Comparison of ENCODE assay signal across 8 cellular contexts in the genomic region with DNA sequence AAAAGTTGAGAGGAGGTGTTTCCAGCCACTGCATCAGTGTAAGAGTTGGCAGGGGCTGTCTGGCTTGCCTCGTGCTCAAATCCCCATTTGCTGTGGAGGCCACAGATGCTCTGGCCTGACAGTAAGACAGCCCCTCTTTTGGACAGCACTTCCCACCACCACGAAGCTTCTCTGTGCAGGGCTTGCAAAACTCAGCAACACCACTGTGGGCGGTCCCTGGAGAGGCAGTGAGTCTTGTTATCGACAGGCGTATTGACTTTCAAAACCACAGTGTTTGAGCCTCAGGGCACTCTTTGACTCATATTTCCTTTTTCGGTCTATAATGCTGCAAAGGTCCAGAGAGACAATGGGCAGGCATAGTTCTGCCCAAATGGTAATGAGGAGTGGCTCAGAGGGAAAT.
DNase-seq lines count a peak whose midpoint lies in the region; ATAC-seq lines count a peak whose summit lies in the region.

No MANE protein-coding gene starts in this region.

- peaks cover 42 to 91% (median 72%) of the 10 kb centered on the region in 10 experiments for H3K4me1 ChIP-seq in BLaER1 treated with 17β-estradiol and CSF1 and Interleukin-3, amounts not matched to agents 10 nM and 100 nM

- 0 out of 22 replicates have a peak, but pooled peaks cover 0 to 8% (median 0%) of the 10 kb centered on the region in 11 experiments for H3K27me3 ChIP-seq in BLaER1 treated with 17β-estradiol and CSF1 and Interleukin-3, amounts not matched to agents 10 nM and 100 nM

- DNase-seq in astrocyte of the hippocampus (ENCODE audit: low read depth, low spot score) (peak; percentile 10), NCI-H1694 (lab: John Stamatoyannopoulos, UW) (no peak), NCI-H2196 (lab: John Stamatoyannopoulos, UW; ENCODE audit: unreplicated experiment) (no peak), T-helper 9 cell (no peak), C1 segment of cervical spinal cord (lab: John Stamatoyannopoulos, UW) (no peak)

- H3K9ac ChIP-seq in BLaER1 treated with 17β-estradiol and CSF1 and Interleukin-3, amounts not matched to agents 10 nM and 100 nM, result peak overlapping the region in 9 of 11 experiments; percentile 0 to 70 (median 39); a peak in 11 of 22 replicates

- peaks cover 0 to 8% (median 0%) of the 10 kb centered on the region in 11 experiments; a peak in 3 of 22 replicates for H3K36me3 ChIP-seq in BLaER1 treated with 17β-estradiol and CSF1 and Interleukin-3, amounts not matched to agents 10 nM and 100 nM

- H3K4me3 ChIP-seq in BLaER1 treated with 17β-estradiol and CSF1 and Interleukin-3, amounts not matched to agents 10 nM and 100 nM, result peak overlapping the region in 6 of 10 experiments; percentile 0 to 35 (median 10); a peak in 9 of 20 replicates

- H3K4me2 ChIP-seq in BLaER1 treated with 17β-estradiol and CSF1 and Interleukin-3, amounts not matched to agents 10 nM and 100 nM, result peak overlapping the region; percentile 74 to 87 (median 81)

- peaks cover 5 to 51% (median 35%) of the 10 kb centered on the region in 11 experiments; a peak in 20 of 22 replicates for H3K9me3 ChIP-seq in BLaER1 treated with 17β-estradiol and CSF1 and Interleukin-3, amounts not matched to agents 10 nM and 100 nM (replicated peaks in 1 of 11)

- peak overlapping the region in 8 of 11 experiments; percentile 44 to 72 (median 62); a peak in 16 of 22 replicates for H3K27ac ChIP-seq in BLaER1 treated with 17β-estradiol and CSF1 and Interleukin-3, amounts not matched to agents 10 nM and 100 nM

- ATAC-seq in GM19438 (IDR thresholded peaks at IDR 0.05; ENCODE audit: low read depth, unreplicated experiment) (peak; percentile 93), HG03280 (IDR thresholded peaks at IDR 0.05; ENCODE audit: unreplicated experiment) (peak; percentile 97)

- H4K20me1 ChIP-seq in BLaER1 treated with 17β-estradiol and CSF1 and Interleukin-3, amounts not matched to agents 10 nM and 100 nM, result no peaks in the 10 kb centered on the region
